15 cellular contexts compared by ENCODE assay signal in genomic region chr6:135081966-135082365, GRCh38. TPM values are rescaled to one million over a fixed set of nuclear protein-coding genes. Genes with fewer than 3 reads are reported as not detected.
DNase-seq lines count a peak whose midpoint lies in the region; ATAC-seq lines count a peak whose summit lies in the region.
"Had no signal": no experiment of that assay in that cellular context is flagged by ENCODE, and none has a peak within 500 bp of the region (broad histone marks: within the 10 kb centered on the region; RNA-seq: fewer than 3 reads in every experiment).

No MANE protein-coding gene starts in this region.

- H3K4me3 Mint-ChIP-seq in activated naive CD8-positive, alpha-beta T cell = no peak overlapping the region
- H3K4me3 Mint-ChIP-seq in activated naive CD8-positive, alpha-beta T cell treated with anti-CD3 and anti-CD28 coated beads, Interleukin-2, amount 50 U/mL, for 24 hours = no peak overlapping the region
- H3K4me3 Mint-ChIP-seq in activated naive CD8-positive, alpha-beta T cell treated with anti-CD3 and anti-CD28 coated beads for 36 hours = no peak overlapping the region
- H3K4me3 Mint-ChIP-seq: B cell; CD4-positive, alpha-beta T cell; CD8-positive, alpha-beta T cell had no signal

- no peaks in the 10 kb centered on the region for H3K27me3 Mint-ChIP-seq in activated naive CD8-positive, alpha-beta T cell
- H3K27me3 Mint-ChIP-seq in activated naive CD8-positive, alpha-beta T cell treated with anti-CD3 and anti-CD28 coated beads, Interleukin-2, amount 50 U/mL, for 24 hours = no peaks in the 10 kb centered on the region
- no peaks in the 10 kb centered on the region for H3K27me3 Mint-ChIP-seq in activated naive CD8-positive, alpha-beta T cell treated with anti-CD3 and anti-CD28 coated beads for 36 hours
- H3K27me3 Mint-ChIP-seq: CD4-positive, alpha-beta T cell had no signal

- peaks cover 14% of the 10 kb centered on the region for H3K36me3 Mint-ChIP-seq in activated naive CD8-positive, alpha-beta T cell
- peaks cover 11% of the 10 kb centered on the region for H3K36me3 Mint-ChIP-seq in activated naive CD8-positive, alpha-beta T cell treated with anti-CD3 and anti-CD28 coated beads, Interleukin-2, amount 50 U/mL, for 24 hours (ENCODE audit: low read depth)
- peaks cover 18% of the 10 kb centered on the region for H3K36me3 Mint-ChIP-seq in activated naive CD8-positive, alpha-beta T cell treated with anti-CD3 and anti-CD28 coated beads for 36 hours

- peaks cover 18% of the 10 kb centered on the region for H3K9me3 Mint-ChIP-seq in activated naive CD8-positive, alpha-beta T cell (ENCODE audit: low read depth)
- H3K9me3 Mint-ChIP-seq in activated naive CD8-positive, alpha-beta T cell treated with anti-CD3 and anti-CD28 coated beads, Interleukin-2, amount 50 U/mL, for 24 hours = peaks cover 16% of the 10 kb centered on the region
- H3K9me3 Mint-ChIP-seq in activated naive CD8-positive, alpha-beta T cell treated with anti-CD3 and anti-CD28 coated beads for 36 hours = peaks cover 16% of the 10 kb centered on the region

- H3K4me1 Mint-ChIP-seq in activated naive CD8-positive, alpha-beta T cell (ENCODE audit: low read depth) = peaks cover 35% of the 10 kb centered on the region
- peaks cover 26% of the 10 kb centered on the region for H3K4me1 Mint-ChIP-seq in activated naive CD8-positive, alpha-beta T cell treated with anti-CD3 and anti-CD28 coated beads, Interleukin-2, amount 50 U/mL, for 24 hours
- peaks cover 29% of the 10 kb centered on the region for H3K4me1 Mint-ChIP-seq in activated naive CD8-positive, alpha-beta T cell treated with anti-CD3 and anti-CD28 coated beads for 36 hours

- no peak for DNase-seq in activated naive CD8-positive, alpha-beta T cell treated with anti-CD3 and anti-CD28 coated beads, Interleukin-2, amount 50 U/mL, for 24 hours
- no peak for DNase-seq in activated naive CD8-positive, alpha-beta T cell treated with anti-CD3 and anti-CD28 coated beads for 36 hours
- DNase-seq in GDM1 (lab: John Stamatoyannopoulos, UW) (no peak), DMS153 (lab: John Stamatoyannopoulos, UW) (no peak)
- DNase-seq: AML-193; Caco-2; Calu3; CD4-positive, alpha-beta T cell; CD8-positive, alpha-beta T cell; DMS 273 treated with DMSO at 0.1 percent for 48 hours; DMS79 treated with DMSO at 0.1 percent for 48 hours had no signal

- H3K27ac Mint-ChIP-seq in activated naive CD8-positive, alpha-beta T cell = peak overlapping the region; percentile 84
- H3K27ac Mint-ChIP-seq in activated naive CD8-positive, alpha-beta T cell treated with anti-CD3 and anti-CD28 coated beads, Interleukin-2, amount 50 U/mL, for 24 hours = no peak overlapping the region
- peak overlapping the region; percentile 23 for H3K27ac Mint-ChIP-seq in activated naive CD8-positive, alpha-beta T cell treated with anti-CD3 and anti-CD28 coated beads for 36 hours
- H3K27ac Mint-ChIP-seq: B cell; CD4-positive, alpha-beta T cell; CD8-positive, alpha-beta T cell had no signal

- no peak for ATAC-seq in activated naive CD8-positive, alpha-beta T cell treated with anti-CD3 and anti-CD28 coated beads, Interleukin-2, amount 50 U/mL, for 24 hours
- ATAC-seq: A549; CD8-positive, alpha-beta T cell; GM12878 had no signal

RNA-seq across cellular contexts. Expression of gene HBS1L, which starts 27.3 kb away (rescaled TPM):
- total RNA-seq in activated naive CD8-positive, alpha-beta T cell treated with anti-CD3 and anti-CD28 coated beads for 36 hours = 100 to 1,000 TPM; 147 to 151 TPM
